ENCODE assay signal across 8 cellular contexts in the genomic region with DNA sequence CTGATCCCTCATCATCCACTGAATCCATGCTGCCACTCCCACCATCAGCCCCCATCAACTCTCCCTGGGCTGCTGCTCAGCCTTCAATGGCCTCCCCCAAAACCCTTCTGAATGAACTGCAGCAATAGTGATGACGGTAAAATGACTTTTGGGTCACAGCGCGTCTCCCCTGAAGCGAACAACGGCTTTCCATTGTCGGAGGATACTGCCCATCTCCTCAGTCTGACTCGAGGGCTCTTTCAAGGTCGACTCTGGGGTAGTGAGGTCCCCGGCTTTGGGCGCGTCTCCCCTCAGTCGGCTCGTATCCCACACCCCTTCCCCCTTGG. TPM values are rescaled to one million over a fixed set of nuclear protein-coding genes. Genes with fewer than 3 reads are reported as not detected.
A peak's percentile ranks its signal among the peaks of the same experiment; 100 is the strongest.
DNase-seq lines count a peak whose midpoint lies in the region; ATAC-seq and TF ChIP-seq lines count a peak whose summit lies in the region.

No MANE protein-coding gene starts in this region.

- peaks cover 2% of the 10 kb centered on the region for H3K36me3 Mint-ChIP-seq in T-helper 17 cell (ENCODE audit: low read depth)

- H3K4me3 ChIP-seq in GM23248 (peak overlapping the region; percentile 89), skeletal muscle tissue (ENCODE audit: low read length in 3 of 3) (peak overlapping the region; percentile 90 to 99 (median 99))

- ATAC-seq in T-helper 17 cell = no peak
- ATAC-seq in foreskin keratinocyte = no peak

- H3K9me3 ChIP-seq in GM23248 (ENCODE audit: low read depth) = no peaks in the 10 kb centered on the region
- no peaks in the 10 kb centered on the region for H3K9me3 ChIP-seq in T-helper 17 cell (ENCODE audit: control insufficient read depth, low read length, poor library complexity, severe bottlenecking)
- H3K9me3 ChIP-seq in skeletal muscle tissue (ENCODE audit: control insufficient read depth in 3 of 3, low read length in 3 of 3) = no peaks in the 10 kb centered on the region

- no peak for TF ChIP-seq CTCF in foreskin keratinocyte (conservative IDR thresholded peaks at IDR 0.05)

- H3K36me3 ChIP-seq in GM23248 (ENCODE audit: low read depth) = no peaks in the 10 kb centered on the region
- H3K36me3 ChIP-seq in skeletal muscle tissue (ENCODE audit: control insufficient read depth in 3 of 3, insufficient read depth in 3 of 3, low read length in 3 of 3) = no peaks in the 10 kb centered on the region

- peak overlapping the region; percentile 89 for H2AFZ ChIP-seq in GM23248

- peak overlapping the region; percentile 98 for H3K27ac Mint-ChIP-seq in T-helper 17 cell

- H3K4me1 ChIP-seq in GM23248 (ENCODE audit: insufficient read depth) (peaks cover 12% of the 10 kb centered on the region), foreskin keratinocyte (peaks cover 4% of the 10 kb centered on the region), skeletal muscle tissue (ENCODE audit: control insufficient read depth in 3 of 3, insufficient read depth in 3 of 3, low read length in 3 of 3) (peaks cover 11 to 28% (median 19%) of the 10 kb centered on the region in 3 donors)

- in situ Hi-C loops in GM23248 (cut with MboI) = loop anchor here (10.0 to 25.0 kb wide), 2 partner anchors 144 to 251 kb away; no protein-coding TSS in a partner anchor

- DNase-seq in GM23248 (no peak), T-helper 17 cell (no peak), foreskin keratinocyte (no peak), SK-N-DZ (ENCODE audit: low spot score) (no peak), NCI-H1694 treated with DMSO at 0.1 percent for 48 hours (lab: John Stamatoyannopoulos, UW) (no peak), NCI-H69 (lab: John Stamatoyannopoulos, UW) (no peak)
- no peak for DNase-seq in NK-92 treated with Interleukin-12 subunit alpha and Interleukin-12 subunit beta, amount 100 ng/mL, for 24 hours (lab: John Stamatoyannopoulos, UW)

- H4K20me1 ChIP-seq in GM23248 (ENCODE audit: insufficient read depth) = no peaks in the 10 kb centered on the region

- H3K27me3 Mint-ChIP-seq in T-helper 17 cell = no peaks in the 10 kb centered on the region

- no peaks in the 10 kb centered on the region for H3F3A ChIP-seq in GM23248 (ENCODE audit: insufficient read depth)

- H3K27me3 ChIP-seq in GM23248 (replicated peaks; ENCODE audit: insufficient read depth) (no peaks in the 10 kb centered on the region), foreskin keratinocyte (no peaks in the 10 kb centered on the region), skeletal muscle tissue (ENCODE audit: control insufficient read depth in 3 of 3, insufficient read depth in 3 of 3, low read length in 3 of 3) (no peaks in the 10 kb centered on the region)

- H3K9me2 ChIP-seq in GM23248 (ENCODE audit: insufficient read depth) = no peaks in the 10 kb centered on the region

- H3K9ac ChIP-seq in GM23248 (peak overlapping the region; percentile 73), skeletal muscle tissue (ENCODE audit: low read depth in 1 of 3, low read length in 3 of 3) (peak overlapping the region; percentile 78 to 92 (median 91))

- H3K4me1 Mint-ChIP-seq in T-helper 17 cell = peaks cover 50% of the 10 kb centered on the region

- no peaks in the 10 kb centered on the region for H3K79me2 ChIP-seq in GM23248 (ENCODE audit: insufficient read depth)

- peak overlapping the region; percentile 90 for H3K4me2 ChIP-seq in GM23248 (ENCODE audit: unreplicated experiment)

- H3K27ac ChIP-seq in GM23248 (no peak overlapping the region), foreskin keratinocyte (peak overlapping the region; percentile 41), skeletal muscle tissue (ENCODE audit: low read depth, low read length) (peak overlapping the region; percentile 66)

- peak overlapping the region; percentile 100 for H3K4me3 Mint-ChIP-seq in T-helper 17 cell

- 7% methylated on average over 12 to 13 of the region's 13 CpGs for WGBS in GM23248 (ENCODE audit: low coverage in 1 of 2, low lambda C conversion rate in 2 of 2, missing lambda C conversion rate in 2 of 2), 2 experiments

RNA-seq across cellular contexts. Expression of gene ZBTB38, which starts 57.2 kb away (rescaled TPM):
- 159 and 175 TPM in 2 replicates for total RNA-seq in GM23248 (2014; rRNA removed; shearing (Covaris generic))
- polyA plus RNA-seq in GM23248 (2016; fragmentation: Nextera tagmentation; extraction: Ambion mirVana) (107 and 112 TPM in 2 replicates), foreskin keratinocyte (5.0 and 5.8 TPM in 2 replicates)
- total RNA-seq in T-helper 17 cell (10 to 100 TPM; 51.6 to 54.0 TPM), foreskin keratinocyte (58.0 and 59.5 TPM in 2 replicates), skeletal muscle tissue (29.7 TPM)
- 4.7 and 8.1 TPM in 2 replicates for polyA plus RNA-seq in SK-N-DZ (2014; cell fraction: cytosol; rRNA removed)
- 4.0 and 4.3 TPM in 2 replicates for polyA plus RNA-seq in SK-N-DZ (2014; cell fraction: nucleus; rRNA removed)
